16 cellular contexts compared by ENCODE assay signal in the genomic region with DNA sequence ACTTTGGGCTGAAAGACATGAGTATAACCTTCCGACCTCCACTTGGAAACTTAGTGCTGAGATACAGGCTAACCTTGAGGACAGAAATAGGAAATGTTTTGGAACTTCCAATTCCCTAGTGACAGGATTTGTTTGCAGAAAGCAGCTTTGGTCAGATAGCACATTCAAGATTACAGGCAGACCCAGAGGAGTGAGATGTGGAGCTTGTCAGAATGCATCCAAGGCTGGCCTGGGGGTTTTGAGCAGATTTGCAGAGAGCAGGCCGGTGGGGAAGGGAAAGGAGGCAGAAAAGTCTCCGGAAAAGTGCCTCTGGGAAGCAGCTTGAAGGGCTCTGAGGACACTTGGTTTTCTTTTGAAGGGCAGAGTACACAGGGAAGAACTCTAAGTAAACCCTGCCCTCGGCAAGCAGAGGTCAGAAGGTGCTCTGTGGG.
DNase-seq lines count a peak whose midpoint lies in the region; ATAC-seq and TF ChIP-seq lines count a peak whose summit lies in the region.
"Had no signal": no experiment of that assay in that cellular context is flagged by ENCODE, and none has a peak within 500 bp of the region (broad histone marks: within the 10 kb centered on the region; RNA-seq: fewer than 3 reads in every experiment).

No MANE protein-coding gene starts in this region.

- H3K27ac ChIP-seq in breast epithelium (peak overlapping the region; percentile 36 to 65), mesodermal cell (ENCODE audit: low read depth, low read length, severe bottlenecking) (peak overlapping the region; percentile 65)
- H3K27ac ChIP-seq: 22Rv1, BLaER1, RWPE1 had no signal

- peaks cover 12% of the 10 kb centered on the region for H3K4me1 Mint-ChIP-seq in MCF 10A (ENCODE audit: insufficient read depth, unreplicated experiment)
- peaks cover 8% of the 10 kb centered on the region for H3K4me1 Mint-ChIP-seq in nephron progenitor cell

- intact Hi-C loops in breast epithelium (cut with DNase I; ENCODE audit: low total_unique reads): no loop called here
- intact Hi-C loops in MCF 10A (cut with micrococcal nuclease): loop anchor here (10.0 kb wide), 1 partner anchor 245 kb away; no protein-coding TSS in a partner anchor
- intact Hi-C loops in Right ventricle myocardium superior (cut with DNase I): no loop called here

- WGBS in mesodermal cell (ENCODE audit: insufficient coverage in 2 of 2), 2 experiments: 70 to 90% methylated on average over 2 to 4 of the region's 4 CpGs

- no TSS peak for BruUV-seq in MCF 10A (replicated peaks; lab: Mats Ljungman, UMichigan)

- peak; percentile 79 for ATAC-seq in Right ventricle myocardium superior (ENCODE audit: poor library complexity)
- ATAC-seq: T-cell had no signal

- H3K36me3 ChIP-seq in breast epithelium (no peaks in the 10 kb centered on the region), mesodermal cell (ENCODE audit: control insufficient read depth, insufficient read depth, low read length) (peaks cover 13% of the 10 kb centered on the region)

- TF ChIP-seq POLR2A in breast epithelium (IDR thresholded peaks at IDR 0.05): no peak

- POLR2A ChIA-PET in MCF 10A (lab: Yijun Ruan, JAX): interaction anchor here (0.7 to 1.1 kb wide), 2 partner anchors 20 to 180 kb away, joined by 3 read pairs; a partner anchor contains a TSS

- no peak for DNase-seq in breast epithelium (ENCODE audit: low spot score in 2 of 2)
- DNase-seq in MCF 10A (ENCODE audit: unreplicated experiment): no peak
- DNase-seq in Right ventricle myocardium superior: no peak
- no peak for DNase-seq in nephron progenitor cell
- no peak for DNase-seq in activated CD4-positive, alpha-beta T cell treated with anti-CD3 and anti-CD28 coated beads for 4 hours
- DNase-seq in ureter (ENCODE audit: low spot score): no peak
- DNase-seq in NCI-H146 treated with DMSO at 0.1 percent for 48 hours (lab: John Stamatoyannopoulos, UW; ENCODE audit: unreplicated experiment): no peak
- DNase-seq: activated CD8-positive, alpha-beta memory T cell treated with anti-CD3 and anti-CD28 coated beads for 24 hours; GOT3; islet precursor cell; NCI-H82; T-cell had no signal

- TF ChIP-seq CTCF in breast epithelium (IDR thresholded peaks at IDR 0.05): no peak
- TF ChIP-seq CTCF in MCF 10A (IDR thresholded peaks at IDR 0.05; ENCODE audit: unreplicated experiment): no peak
- TF ChIP-seq CTCF in nephron progenitor cell (IDR thresholded peaks at IDR 0.05): no peak

- no peaks in the 10 kb centered on the region for H3K27me3 Mint-ChIP-seq in MCF 10A (ENCODE audit: insufficient read depth, unreplicated experiment)
- no peaks in the 10 kb centered on the region for H3K27me3 Mint-ChIP-seq in nephron progenitor cell (ENCODE audit: low read depth, poor library complexity)
- H3K27me3 Mint-ChIP-seq: T-cell had no signal

- H3K9me3 Mint-ChIP-seq in MCF 10A (ENCODE audit: unreplicated experiment) (no peaks in the 10 kb centered on the region), nephron progenitor cell (no peaks in the 10 kb centered on the region)
- H3K9me3 Mint-ChIP-seq: T-cell had no signal

- H3K4me3 ChIP-seq in breast epithelium (no peak overlapping the region), mesodermal cell (ENCODE audit: extremely low read depth, insufficient read depth, low read length, poor library complexity, severe bottlenecking) (no peak overlapping the region)
- H3K4me3 ChIP-seq: BLaER1 had no signal

- no peak overlapping the region for H3K4me3 Mint-ChIP-seq in MCF 10A (ENCODE audit: unreplicated experiment)
- no peak overlapping the region for H3K4me3 Mint-ChIP-seq in nephron progenitor cell
- H3K4me3 Mint-ChIP-seq: T-cell had no signal

- H3K4me1 ChIP-seq in breast epithelium (peaks cover 0 to 10% of the 10 kb centered on the region in 2 donors), mesodermal cell (ENCODE audit: control insufficient read depth, insufficient read depth, low read length, poor library complexity, severe bottlenecking) (peaks cover 53% of the 10 kb centered on the region)

- no peak overlapping the region for H3K27ac Mint-ChIP-seq in MCF 10A (ENCODE audit: low read depth, unreplicated experiment)
- no peak overlapping the region for H3K27ac Mint-ChIP-seq in nephron progenitor cell
- H3K27ac Mint-ChIP-seq: T-cell had no signal

- CTCF ChIA-PET in MCF 10A (lab: Yijun Ruan, JAX): interaction anchor here (0.8 to 1.3 kb wide), 2 partner anchors 30 to 206 kb away, joined by 3 read pairs; no protein-coding TSS in a partner anchor

- H3K9me3 ChIP-seq in breast epithelium (no peaks in the 10 kb centered on the region), mesodermal cell (ENCODE audit: control insufficient read depth, low read length) (no peaks in the 10 kb centered on the region)

- H3K36me3 Mint-ChIP-seq in MCF 10A (ENCODE audit: insufficient read depth, unreplicated experiment) (peaks cover 9% of the 10 kb centered on the region), nephron progenitor cell (ENCODE audit: low read depth) (no peaks in the 10 kb centered on the region)

- no peaks in the 10 kb centered on the region for H3K27me3 ChIP-seq in breast epithelium
- H3K27me3 ChIP-seq: BLaER1 had no signal
